Comparison of ENCODE assay signal across 8 cellular contexts in genomic region chr3:171286580-171287249, GRCh38.
DNase-seq lines count a peak whose midpoint lies in the region; ATAC-seq lines count a peak whose summit lies in the region.
"Had no signal": no experiment of that assay in that cellular context is flagged by ENCODE, and none has a peak within 500 bp of the region (broad histone marks: within the 10 kb centered on the region; RNA-seq: fewer than 3 reads in every experiment).

No MANE protein-coding gene starts in this region.

- peaks cover 9% of the 10 kb centered on the region for H3K36me3 Mint-ChIP-seq in activated T-helper 1 cell treated with anti-CD3 and anti-CD28 coated beads, Interleukin-12 subunit alpha, Interleukin-12 subunit beta, Interleukin-2, Interleukin-4 antibody, amounts not matched to agents 30 ng/mL and 10 ng/mL and 1 ng/mL, durations not matched to agents 14 hours and 24 hours and 36 hours (ENCODE audit: low read depth)
- peaks cover 0 to 2% (median 0%) of the 10 kb centered on the region in 3 donors for H3K36me3 Mint-ChIP-seq in immature natural killer cell

- no peaks in the 10 kb centered on the region for H3K27me3 Mint-ChIP-seq in activated T-helper 1 cell treated with anti-CD3 and anti-CD28 coated beads, Interleukin-12 subunit alpha, Interleukin-12 subunit beta, Interleukin-2, Interleukin-4 antibody, amounts not matched to agents 30 ng/mL and 10 ng/mL and 1 ng/mL, durations not matched to agents 14 hours and 24 hours and 36 hours (ENCODE audit: insufficient read depth)
- H3K27me3 Mint-ChIP-seq in immature natural killer cell (ENCODE audit: low read depth in 3 of 3) = peaks cover 0 to 2% (median 0%) of the 10 kb centered on the region in 3 donors

- H3K9me3 Mint-ChIP-seq in activated T-helper 1 cell treated with anti-CD3 and anti-CD28 coated beads, Interleukin-12 subunit alpha, Interleukin-12 subunit beta, Interleukin-2, Interleukin-4 antibody, amounts not matched to agents 30 ng/mL and 10 ng/mL and 1 ng/mL, durations not matched to agents 14 hours and 24 hours and 36 hours = no peaks in the 10 kb centered on the region
- peaks cover 0 to 1% (median 0%) of the 10 kb centered on the region in 6 donors for H3K9me3 Mint-ChIP-seq in immature natural killer cell

- intact Hi-C loops in activated T-helper 1 cell treated with anti-CD3 and anti-CD28 coated beads, Interleukin-12 subunit alpha, Interleukin-12 subunit beta, Interleukin-2, Interleukin-4 antibody, amounts not matched to agents 30 ng/mL and 10 ng/mL and 1 ng/mL, durations not matched to agents 14 hours and 24 hours and 36 hours (cut with micrococcal nuclease) = loop anchor here (1.0 to 2.0 kb wide), 8 partner anchors 20 to 1264 kb away; no protein-coding TSS in a partner anchor

- peak overlapping the region; percentile 64 for H3K27ac Mint-ChIP-seq in activated T-helper 1 cell treated with anti-CD3 and anti-CD28 coated beads, Interleukin-12 subunit alpha, Interleukin-12 subunit beta, Interleukin-2, Interleukin-4 antibody, amounts not matched to agents 30 ng/mL and 10 ng/mL and 1 ng/mL, durations not matched to agents 14 hours and 24 hours and 36 hours
- H3K27ac Mint-ChIP-seq in immature natural killer cell = no peak overlapping the region

- H3K4me1 Mint-ChIP-seq in activated T-helper 1 cell treated with anti-CD3 and anti-CD28 coated beads, Interleukin-12 subunit alpha, Interleukin-12 subunit beta, Interleukin-2, Interleukin-4 antibody, amounts not matched to agents 30 ng/mL and 10 ng/mL and 1 ng/mL, durations not matched to agents 14 hours and 24 hours and 36 hours (ENCODE audit: low read depth) = peaks cover 67% of the 10 kb centered on the region
- peaks cover 43 to 73% of the 10 kb centered on the region in 2 donors for H3K4me1 Mint-ChIP-seq in immature natural killer cell

- ATAC-seq in GM19351 (IDR thresholded peaks at IDR 0.05; ENCODE audit: unreplicated experiment) (peak; percentile 53), HG03039 (IDR thresholded peaks at IDR 0.05; ENCODE audit: unreplicated experiment) (peak; percentile 36)

- DNase-seq in activated T-helper 1 cell treated with anti-CD3 and anti-CD28 coated beads, Interleukin-12 subunit alpha, Interleukin-12 subunit beta, Interleukin-2, Interleukin-4 antibody, amounts not matched to agents 30 ng/mL and 10 ng/mL and 1 ng/mL, durations not matched to agents 14 hours and 24 hours and 36 hours (ENCODE audit: low spot score) = no peak
- DNase-seq in renal cortical epithelial cell (ENCODE audit: low read depth) (peak; percentile 71), immature natural killer cell (no peak), ureter (ENCODE audit: low spot score) (no peak)
- DNase-seq in activated CD4-positive, alpha-beta T cell treated with anti-CD3 and anti-CD28 coated beads, Interleukin-2, amount 50 U/mL, for 4 hours = no peak
- DNase-seq: activated CD4-positive, CD25-positive, alpha-beta regulatory T cell treated with anti-CD3 and anti-CD28 coated beads, Interleukin-2, amount 50 U/mL, for 72 hours had no signal

- peak overlapping the region; percentile 16 for H3K4me3 Mint-ChIP-seq in activated T-helper 1 cell treated with anti-CD3 and anti-CD28 coated beads, Interleukin-12 subunit alpha, Interleukin-12 subunit beta, Interleukin-2, Interleukin-4 antibody, amounts not matched to agents 30 ng/mL and 10 ng/mL and 1 ng/mL, durations not matched to agents 14 hours and 24 hours and 36 hours
- peak overlapping the region in 1 of 5 donors; percentile 6 for H3K4me3 Mint-ChIP-seq in immature natural killer cell
